Comparison of ENCODE assay signal across 8 cellular contexts in genomic region chr6:125956506-125957390, GRCh38. TPM values are rescaled to one million over a fixed set of nuclear protein-coding genes. Genes with fewer than 3 reads are reported as not detected.
DNase-seq lines count a peak whose midpoint lies in the region; ATAC-seq, FAIRE-seq and TF ChIP-seq lines count a peak whose summit lies in the region.

HINT3 (plus strand) TSS chr6:125956770; CDS start chr6:125956978, 208 bp downstream.

- FAIRE-seq in bronchial epithelial cell (lab: Jason Lieb, UNC) (no peak), small intestine (lab: Jason Lieb, UNC) (peak; percentile 19)

- H3K4me1 ChIP-seq in small intestine (ENCODE audit: control insufficient read depth in 2 of 2, insufficient read depth in 1 of 2, low read depth in 1 of 2, low read length in 1 of 2) = peaks cover 3 to 9% of the 10 kb centered on the region in 2 donors

- peak; percentile 86 for TF ChIP-seq CTCF in WI38 (IDR thresholded peaks at IDR 0.05; ENCODE audit: low read depth, low read length)
- peak; percentile 100 for TF ChIP-seq CTCF in bronchial epithelial cell (IDR thresholded peaks at IDR 0.05; ENCODE audit: insufficient read depth, low read length, severe bottlenecking)

- H3K9me3 ChIP-seq in small intestine (ENCODE audit: control insufficient read depth, low read depth) = no peaks in the 10 kb centered on the region

- 0% methylated on average over 78 to 82 of the region's 82 CpGs for WGBS in small intestine, 3 donors

- H3K27me3 ChIP-seq in bronchial epithelial cell (ENCODE audit: control insufficient read depth, insufficient read depth, low read length) (no peaks in the 10 kb centered on the region), small intestine (ENCODE audit: control insufficient read depth in 2 of 2, insufficient read depth in 2 of 2, low read length in 2 of 2) (no peaks in the 10 kb centered on the region)

- H3K27ac ChIP-seq in small intestine (ENCODE audit: low read depth in 1 of 2, low read length in 1 of 2) = peak within 1 kb of the TSS; percentile 94 to 95

- peak; percentile 95 for DNase-seq in AG08396 (ENCODE audit: low spot score)
- DNase-seq in NCI-H2227 (lab: John Stamatoyannopoulos, UW; ENCODE audit: unreplicated experiment) = peak; percentile 97
- DNase-seq in bronchial epithelial cell (ENCODE audit: low read depth) = peak; percentile 94
- DNase-seq in iPS-NIHi11 (ENCODE audit: low spot score) = peak; percentile 95
- DNase-seq in small intestine = peak; percentile 98

- H3K4me3 ChIP-seq in WI38 (ENCODE audit: low read depth, low read length) (peak within 1 kb of the TSS; percentile 93), bronchial epithelial cell (ENCODE audit: low read depth, low read length) (peak within 1 kb of the TSS; percentile 90), small intestine (ENCODE audit: low read depth in 1 of 2, low read length in 2 of 2) (peak within 1 kb of the TSS; percentile 66 to 76)

- ATAC-seq in GM18907 (IDR thresholded peaks at IDR 0.05; ENCODE audit: unreplicated experiment) = peak; percentile 92
- ATAC-seq in HG03159 (IDR thresholded peaks at IDR 0.05; ENCODE audit: unreplicated experiment) = peak; percentile 93

- H3K36me3 ChIP-seq in bronchial epithelial cell (ENCODE audit: control insufficient read depth, insufficient read depth, low read length) (no peaks in the 10 kb centered on the region), small intestine (ENCODE audit: control insufficient read depth in 2 of 2, insufficient read depth in 2 of 2, low read length in 2 of 2) (no peaks in the 10 kb centered on the region)

RNA-seq across cellular contexts. Expression of gene HINT3, which starts in this region (rescaled TPM):
- 20.9 and 25.3 TPM in 2 replicates for total RNA-seq in bronchial epithelial cell
- 10 to 100 TPM; 11.1 to 14.3 (median 14.1) TPM for polyA plus RNA-seq in small intestine

Comparison
In these comparisons a context has a peak if more than half of its experiments do, and no peak if none do; other contexts are left out.
1. Peak in every context shown above with its lines: DNase-seq, ATAC-seq, H3K4me3 ChIP-seq and H3K27ac ChIP-seq.